In the genomic region with DNA sequence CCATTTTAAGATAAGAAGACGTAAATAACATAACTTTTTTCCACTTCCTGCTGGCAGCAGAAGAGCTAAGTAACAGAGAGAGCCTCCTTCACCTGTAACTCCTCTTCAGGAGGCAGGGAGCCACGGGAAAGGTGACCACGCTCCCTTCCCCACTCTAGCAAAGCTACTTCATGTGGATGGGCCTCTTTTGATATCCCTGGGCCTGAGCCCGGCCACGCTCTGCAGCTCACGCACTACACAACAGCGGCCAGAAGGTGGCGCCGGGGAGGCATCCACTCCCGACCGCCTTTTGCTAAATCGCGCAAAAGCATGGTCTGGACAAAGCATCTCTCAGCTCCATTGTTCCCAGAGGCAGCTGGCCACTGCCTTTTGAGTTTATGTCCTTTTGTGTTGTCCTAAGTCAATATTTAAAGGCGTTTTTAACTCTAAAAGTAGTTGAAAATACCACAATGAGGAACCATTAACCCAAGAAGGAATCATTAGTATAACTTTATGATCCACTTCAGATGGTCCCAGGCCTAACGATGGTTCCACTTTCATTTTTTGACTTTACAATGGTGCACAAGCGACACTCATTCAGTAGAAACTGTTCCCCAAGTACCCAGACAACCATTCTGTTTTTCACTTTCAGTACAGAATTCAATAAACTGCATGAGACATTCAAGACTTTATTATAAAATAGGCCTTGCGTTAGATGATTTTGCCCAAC, we compare ENCODE assay signal across 8 cellular contexts. TPM values are rescaled to one million over a fixed set of nuclear protein-coding genes. Genes with fewer than 3 reads are reported as not detected.
A peak's percentile ranks its signal among the peaks of the same experiment; 100 is the strongest.
DNase-seq lines count a peak whose midpoint lies in the region; ATAC-seq and TF ChIP-seq lines count a peak whose summit lies in the region.

No MANE protein-coding gene starts in this region.

- intact Hi-C loops in activated CD8-positive, alpha-beta T cell treated with anti-CD3 and anti-CD28 coated beads for 36 hours (cut with micrococcal nuclease): loop anchor here (2.0 to 10.0 kb wide), 3 partner anchors 71 to 341 kb away; a partner anchor contains a TSS

- H3K4me1 Mint-ChIP-seq in activated CD8-positive, alpha-beta T cell treated with anti-CD3 and anti-CD28 coated beads for 36 hours (ENCODE audit: low read depth): peaks cover 13% of the 10 kb centered on the region

- DNase-seq in Caki2 (ENCODE audit: low read depth) (peak; percentile 78), NCI-H774 (lab: John Stamatoyannopoulos, UW) (peak; percentile 97), mesenteric fat pad (ENCODE audit: low spot score) (peak; percentile 94)
- DNase-seq in activated CD8-positive, alpha-beta T cell treated with anti-CD3 and anti-CD28 coated beads for 36 hours: peak; percentile 89
- DNase-seq in effector CD8-positive, alpha-beta T cell (lab: John Stamatoyannopoulos, UW): peak; percentile 61
- peak; percentile 55 to 59 for DNase-seq in stimulated activated CD8-positive, alpha-beta memory T cell treated with anti-CD3 and anti-CD28 coated beads, Interleukin-2, amount 100 ng/mL, for 1 hour (ENCODE audit: low read depth in 2 of 2)

- ATAC-seq in GM21360 (IDR thresholded peaks at IDR 0.05; ENCODE audit: unreplicated experiment) (peak; percentile 89), HG03571 (IDR thresholded peaks at IDR 0.05; ENCODE audit: unreplicated experiment) (peak; percentile 94)
- peak; percentile 99 for ATAC-seq in activated CD8-positive, alpha-beta T cell treated with anti-CD3 and anti-CD28 coated beads for 36 hours

- H3K36me3 Mint-ChIP-seq in activated CD8-positive, alpha-beta T cell treated with anti-CD3 and anti-CD28 coated beads for 36 hours (ENCODE audit: low read depth): no peaks in the 10 kb centered on the region

- POLR2A ChIA-PET in activated CD8-positive, alpha-beta T cell treated with anti-CD3 and anti-CD28 coated beads for 36 hours (lab: Charles Lee): interaction anchor here (1.0 kb wide), 1 partner anchor 29 kb away, joined by 3 read pairs; no protein-coding TSS in a partner anchor

- no peak overlapping the region for H3K4me3 Mint-ChIP-seq in activated CD8-positive, alpha-beta T cell treated with anti-CD3 and anti-CD28 coated beads for 36 hours

- H3K27ac Mint-ChIP-seq in activated CD8-positive, alpha-beta T cell treated with anti-CD3 and anti-CD28 coated beads for 36 hours: no peak overlapping the region

- H3K9me3 Mint-ChIP-seq in activated CD8-positive, alpha-beta T cell treated with anti-CD3 and anti-CD28 coated beads for 36 hours: no peaks in the 10 kb centered on the region

- CTCF ChIA-PET in activated CD8-positive, alpha-beta T cell treated with anti-CD3 and anti-CD28 coated beads for 36 hours (lab: Charles Lee): interaction anchor here (0.6 to 4.7 kb wide), 50 partner anchors 9 to 344 kb away, joined by 3 to 32 read pairs (median 4); a partner anchor contains a TSS

- H3K27me3 Mint-ChIP-seq in activated CD8-positive, alpha-beta T cell treated with anti-CD3 and anti-CD28 coated beads for 36 hours: peaks cover 1% of the 10 kb centered on the region

- TF ChIP-seq CTCF in activated CD8-positive, alpha-beta T cell treated with anti-CD3 and anti-CD28 coated beads for 36 hours (IDR thresholded peaks at IDR 0.05): peak; percentile 94

- in situ Hi-C loops in Caki2 (cut with HindIII; ENCODE audit: low pct_unique_long_range_greater_than_20kb, low sequenced_read_pairs): no loop called here

RNA-seq across cellular contexts. Expression of a gene that starts 23.6 kb away (rescaled TPM):
- total RNA-seq in Caki2 (2014; rRNA removed; shearing (Covaris generic); ENCODE audit: low replicate concordance): 141 and 219 TPM in 2 replicates
- 1 to 10 TPM; 1.2 to 1.4 TPM for total RNA-seq in activated CD8-positive, alpha-beta T cell treated with anti-CD3 and anti-CD28 coated beads for 36 hours
- total RNA-seq in mesenteric fat pad: 17.3 TPM

RNA-seq across cellular contexts. Expression of a gene that starts 34.0 kb away (rescaled TPM):
- total RNA-seq in Caki2 (2014; rRNA removed; shearing (Covaris generic); ENCODE audit: low replicate concordance): 636 and 700 TPM in 2 replicates
- total RNA-seq in activated CD8-positive, alpha-beta T cell treated with anti-CD3 and anti-CD28 coated beads for 36 hours: 100 to 1,000 TPM; 461 to 481 TPM
- total RNA-seq in mesenteric fat pad: 202 TPM

RNA-seq across cellular contexts. Expression of a gene that starts 34.4 kb away (rescaled TPM):
- 16.4 and 26.8 TPM in 2 replicates for total RNA-seq in Caki2 (2014; rRNA removed; shearing (Covaris generic); ENCODE audit: low replicate concordance)
- total RNA-seq in activated CD8-positive, alpha-beta T cell treated with anti-CD3 and anti-CD28 coated beads for 36 hours: 10 to 100 TPM; 16.6 to 20.8 TPM
- total RNA-seq in mesenteric fat pad: 16.5 TPM

Comparison
In these comparisons a context has a peak if more than half of its experiments do, and no peak if none do; other contexts are left out.
1. Peak in every context shown above with its lines: DNase-seq and ATAC-seq.